20 cellular contexts compared by ENCODE assay signal in the genomic region with DNA sequence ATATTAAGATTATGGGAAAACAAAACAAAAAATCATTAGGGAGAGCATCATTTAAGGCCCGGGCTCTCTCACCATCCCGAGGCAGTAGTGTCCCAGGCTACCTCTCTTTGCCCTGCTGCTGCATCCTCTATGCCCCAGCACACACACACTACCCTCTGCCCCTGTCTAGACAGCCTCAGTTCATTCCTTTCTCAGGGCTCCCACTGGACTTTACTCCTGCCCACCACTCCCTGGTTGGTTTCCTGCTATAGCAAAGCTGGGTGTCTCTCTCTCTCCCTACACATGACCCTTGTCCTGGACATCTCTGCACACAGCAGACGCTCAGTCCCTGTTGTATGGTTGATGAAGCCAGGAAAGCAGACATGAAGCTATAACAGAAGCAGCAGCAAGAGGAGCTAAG. TPM values are rescaled to one million over a fixed set of nuclear protein-coding genes. Genes with fewer than 3 reads are reported as not detected.
DNase-seq lines count a peak whose midpoint lies in the region; ATAC-seq, FAIRE-seq and TF ChIP-seq lines count a peak whose summit lies in the region.
"Had no signal": no experiment of that assay in that cellular context is flagged by ENCODE, and none has a peak within 500 bp of the region (broad histone marks: within the 10 kb centered on the region; RNA-seq: fewer than 3 reads in every experiment).

No MANE protein-coding gene starts in this region.

- WGBS in SK-N-SH (ENCODE audit: low lambda C conversion rate) = 72% methylated on average over 3 of the region's 3 CpGs
- WGBS in GM12878 (ENCODE audit: insufficient coverage, insufficient replicate concordance, low lambda C conversion rate, missing lambda C conversion rate) = 10% methylated on average over 3 of the region's 3 CpGs
- WGBS in mesenchymal stem cell = 89% methylated on average over 3 of the region's 3 CpGs
- 35 to 72% (median 65%) methylated on average over 3 of the region's 3 CpGs for WGBS in small intestine, 3 donors

- RAD21 ChIA-PET in GM12878 (lab: Charles Lee; ENCODE audit: unreplicated experiment) = interaction anchor here (0.8 to 6.7 kb wide), 10 partner anchors 9 to 38 kb away, joined by 3 to 62 read pairs (median 5); no protein-coding TSS in a partner anchor

- H3F3A ChIP-seq in SK-N-SH (replicated peaks; ENCODE audit: insufficient read depth) = no peaks in the 10 kb centered on the region

- H4K91ac ChIP-seq in mesenchymal stem cell (ENCODE audit: low read length) = no peak overlapping the region

- H2AFZ ChIP-seq in SK-N-SH (ENCODE audit: low read depth) = no peak overlapping the region
- H2AFZ ChIP-seq in GM12878 (ENCODE audit: control insufficient read depth, low read depth, low read length) = no peak overlapping the region
- H2AFZ ChIP-seq in mesenchymal stem cell (ENCODE audit: low read depth, low read length) = no peak overlapping the region

- CTCF ChIA-PET in SK-N-SH (lab: Yijun Ruan, JAX) = interaction anchor here (1.3 to 1.7 kb wide), 2 partner anchors 16 to 20 kb away, joined by 4 read pairs; no protein-coding TSS in a partner anchor
- CTCF ChIA-PET in GM12878 (lab: Yijun Ruan, JAX) = interaction anchor here (0.7 to 5.4 kb wide), 11 partner anchors 8 to 267 kb away, joined by 3 to 42 read pairs (median 4); no protein-coding TSS in a partner anchor

- peak overlapping the region in 1 of 2 experiments; percentile 66 for H3K18ac ChIP-seq in mesenchymal stem cell (ENCODE audit: low read depth in 1 of 2, low read length in 2 of 2)

- peaks cover 100% of the 10 kb centered on the region for H3K79me2 ChIP-seq in SK-N-SH (ENCODE audit: insufficient read depth)
- no peaks in the 10 kb centered on the region for H3K79me2 ChIP-seq in GM12878 (ENCODE audit: control insufficient read depth, insufficient read depth, low read length)

- H2AK5ac ChIP-seq in mesenchymal stem cell (ENCODE audit: low read length, severe bottlenecking) = peak overlapping the region; percentile 99

- DNase-seq in SK-N-SH (no peak), GM12878 (ENCODE audit: low read depth, low spot score) (no peak), mesenchymal stem cell (no peak), small intestine (peak; percentile 82), G401 (ENCODE audit: low spot score) (no peak)
- DNase-seq: C1 segment of cervical spinal cord; DMS53; KBM-7; NCI-H1048; NCI-H2107; NCI-H526 treated with DMSO at 0.1 percent for 48 hours; NK-92 treated with Interleukin-12 subunit alpha and Interleukin-12 subunit beta, amount 100 ng/mL, for 24 hours; PC-3; SHP77 had no signal

- no peaks in the 10 kb centered on the region for H3K9me2 ChIP-seq in SK-N-SH

- no peak for TF ChIP-seq RAD21 in SK-N-SH (IDR thresholded peaks at IDR 0.05; ENCODE audit: low read length)
- TF ChIP-seq RAD21 in GM12878 (IDR thresholded peaks at IDR 0.05; ENCODE audit: insufficient read depth, low read depth, low read length) = no peak

- H3K27ac ChIP-seq in SK-N-SH (ENCODE audit: low read depth in 2 of 2, low read length in 1 of 2) (no peak overlapping the region), GM12878 (ENCODE audit: control insufficient read depth, insufficient read depth) (no peak overlapping the region), mesenchymal stem cell (ENCODE audit: low read length, poor library complexity, severe bottlenecking) (peak overlapping the region; percentile 98), small intestine (ENCODE audit: low read depth in 1 of 2, low read length in 1 of 2) (peak overlapping the region; percentile 26 to 58)
- H3K27ac ChIP-seq: 22Rv1, HL-60 had no signal

- H3K27me3 ChIP-seq in SK-N-SH (ENCODE audit: insufficient read depth) (no peaks in the 10 kb centered on the region), GM12878 (replicated peaks in 1 of 2; ENCODE audit: control insufficient read depth in 2 of 2, insufficient read depth in 2 of 2, low read length in 1 of 2) (no peaks in the 10 kb centered on the region; a peak in 1 of 4 replicates), mesenchymal stem cell (ENCODE audit: control insufficient read depth in 1 of 2, insufficient read depth in 1 of 2, low read length in 2 of 2) (no peaks in the 10 kb centered on the region), small intestine (ENCODE audit: control insufficient read depth in 2 of 2, insufficient read depth in 2 of 2, low read length in 2 of 2) (no peaks in the 10 kb centered on the region)

- H3K4me1 ChIP-seq in SK-N-SH (ENCODE audit: control insufficient read depth in 1 of 2, insufficient read depth in 2 of 2, low read depth in 1 of 2, low read length in 1 of 2) (peaks cover 0 to 8% of the 10 kb centered on the region in 2 experiments; a peak in 2 of 4 replicates), GM12878 (ENCODE audit: control insufficient read depth, insufficient read depth, low read length) (no peaks in the 10 kb centered on the region), mesenchymal stem cell (ENCODE audit: control insufficient read depth, insufficient read depth, low read depth, low read length) (peaks cover 12% of the 10 kb centered on the region), small intestine (ENCODE audit: control insufficient read depth in 2 of 2, insufficient read depth in 1 of 2, low read depth in 1 of 2, low read length in 1 of 2) (peaks cover 13 to 17% of the 10 kb centered on the region in 2 donors)

- POLR2A ChIA-PET in SK-N-SH (lab: Yijun Ruan, JAX) (no interaction called here), GM12878 (lab: Charles Lee) (interaction anchor here (0.6 to 1.6 kb wide), 12 partner anchors 9 to 116 kb away, joined by 3 to 11 read pairs (median 4); no protein-coding TSS in a partner anchor)

- intact Hi-C loops in GM12878 (cut with micrococcal nuclease; ENCODE audit: unreplicated experiment) = no loop called here

- TF ChIP-seq POLR2A in GM12878 (IDR thresholded peaks at IDR 0.05; ENCODE audit: low read depth, low read length) = no peak

- BruUV-seq in GM12878 (replicated peaks; lab: Mats Ljungman, UMichigan) = no TSS peak

- no peak overlapping the region for H3K14ac ChIP-seq in mesenchymal stem cell (ENCODE audit: low read length in 2 of 2)

- no peak overlapping the region for H3K9ac ChIP-seq in SK-N-SH
- no peak overlapping the region for H3K9ac ChIP-seq in GM12878 (ENCODE audit: control insufficient read depth, insufficient read depth, low read length)
- H3K9ac ChIP-seq in mesenchymal stem cell (ENCODE audit: low read length) = no peak overlapping the region

- H2BK12ac ChIP-seq in mesenchymal stem cell (ENCODE audit: low read length in 2 of 2) = no peak overlapping the region

- TF ChIP-seq EP300 in SK-N-SH (IDR thresholded peaks at IDR 0.05; ENCODE audit: borderline replicate concordance in 1 of 2, low read depth in 1 of 2, low read length in 1 of 2) (no peak), GM12878 (IDR thresholded peaks at IDR 0.05; ENCODE audit: borderline replicate concordance in 1 of 2, control insufficient read depth in 1 of 2, low read depth in 2 of 2, low read length in 2 of 2) (no peak)

- H4K20me1 ChIP-seq in SK-N-SH (ENCODE audit: insufficient read depth) = peaks cover 49% of the 10 kb centered on the region
- no peaks in the 10 kb centered on the region for H4K20me1 ChIP-seq in GM12878 (ENCODE audit: control insufficient read depth, insufficient read depth)

- H3K4ac ChIP-seq in mesenchymal stem cell (ENCODE audit: low read depth in 1 of 2, low read length in 2 of 2) = no peak overlapping the region

- H3K4me2 ChIP-seq in SK-N-SH = no peak overlapping the region
- no peak overlapping the region for H3K4me2 ChIP-seq in GM12878 (ENCODE audit: control insufficient read depth, insufficient read depth)
- H3K4me2 ChIP-seq in mesenchymal stem cell (ENCODE audit: low read length, poor library complexity, severe bottlenecking) = no peak overlapping the region

- FAIRE-seq in GM12878 (lab: Jason Lieb, UNC) (no peak), small intestine (lab: Jason Lieb, UNC) (no peak)
- FAIRE-seq: GM12891 had no signal

- H3K36me3 ChIP-seq in SK-N-SH (replicated peaks in 1 of 2; ENCODE audit: control insufficient read depth in 1 of 2, insufficient read depth in 2 of 2, low read length in 1 of 2) = peaks cover 2 to 15% of the 10 kb centered on the region in 2 experiments
- no peaks in the 10 kb centered on the region for H3K36me3 ChIP-seq in GM12878 (ENCODE audit: control insufficient read depth in 2 of 2, insufficient read depth in 2 of 2, low read length in 1 of 2)
- peaks cover 9 to 19% of the 10 kb centered on the region in 2 experiments for H3K36me3 ChIP-seq in mesenchymal stem cell (ENCODE audit: control insufficient read depth in 1 of 2, insufficient read depth in 2 of 2, low read depth in 1 of 2, low read length in 2 of 2)
- H3K36me3 ChIP-seq in small intestine (ENCODE audit: control insufficient read depth in 2 of 2, insufficient read depth in 2 of 2, low read length in 2 of 2) = peaks cover 0 to 2% of the 10 kb centered on the region in 2 donors

- H2BK120ac ChIP-seq in mesenchymal stem cell (ENCODE audit: low read depth, low read length) = no peak overlapping the region

- SMC1A ChIA-PET in GM12878 (lab: Charles Lee; ENCODE audit: uncharacterized antibody, unreplicated experiment) = interaction anchor here (0.6 to 24.1 kb wide), 11 partner anchors 10 to 118 kb away, joined by 3 to 389 read pairs (median 9); no protein-coding TSS in a partner anchor

- ATAC-seq in SK-N-SH treated with all-trans-retinoic acid at 6 μM for 48 hours = peak; percentile 51; the same call in 2 of the 3 replicates
- ATAC-seq in GM12878 = peak; percentile 41
- ATAC-seq in GM21515 (IDR thresholded peaks at IDR 0.05; ENCODE audit: unreplicated experiment) = no peak
- no peak for ATAC-seq in GM21381 (IDR thresholded peaks at IDR 0.05; ENCODE audit: unreplicated experiment)
- ATAC-seq: PC-3 had no signal

- no peak overlapping the region for H2BK15ac ChIP-seq in mesenchymal stem cell (ENCODE audit: low read depth, poor library complexity, severe bottlenecking)

- no peak overlapping the region for H3K23ac ChIP-seq in mesenchymal stem cell (ENCODE audit: low read length in 2 of 2)

- peaks cover 13% of the 10 kb centered on the region for H3K79me1 ChIP-seq in mesenchymal stem cell (replicated peaks; ENCODE audit: low read length, poor library complexity, severe bottlenecking)

- TF ChIP-seq CTCF in SK-N-SH (IDR thresholded peaks at IDR 0.05) (no peak), GM12878 (IDR thresholded peaks at IDR 0.05 in 2 of 3, conservative IDR thresholded peaks at IDR 0.05 in 1 of 3; ENCODE audit: control insufficient read depth in 2 of 3, extremely low read depth in 1 of 3, insufficient read depth in 1 of 3, low read depth in 3 of 3, low read length in 3 of 3) (no peak)

- H3K4me3 ChIP-seq in SK-N-SH (ENCODE audit: low read depth in 2 of 2, low read length in 1 of 2) = no peak overlapping the region
- no peak overlapping the region for H3K4me3 ChIP-seq in GM12878
- no peak overlapping the region for H3K4me3 ChIP-seq in mesenchymal stem cell (ENCODE audit: insufficient read depth in 1 of 2, low read depth in 1 of 2, low read length in 2 of 2)
- no peak overlapping the region for H3K4me3 ChIP-seq in small intestine (ENCODE audit: low read depth in 1 of 2, low read length in 2 of 2)

- H4K8ac ChIP-seq in mesenchymal stem cell (ENCODE audit: low read length) = no peak overlapping the region

- in situ Hi-C loops in GM12878 (cut with MboI) = no loop called here
- in situ Hi-C loops in G401 (cut with HindIII; ENCODE audit: low sequenced_read_pairs) = no loop called here

- no peaks in the 10 kb centered on the region for H3K9me3 ChIP-seq in SK-N-SH
- no peaks in the 10 kb centered on the region for H3K9me3 ChIP-seq in GM12878 (replicated peaks; ENCODE audit: control insufficient read depth, insufficient read depth, low read length)
- H3K9me3 ChIP-seq in mesenchymal stem cell (ENCODE audit: control insufficient read depth, low read length) = no peaks in the 10 kb centered on the region
- no peaks in the 10 kb centered on the region for H3K9me3 ChIP-seq in small intestine (ENCODE audit: control insufficient read depth, low read depth)

- peak overlapping the region; percentile 75 for H2BK5ac ChIP-seq in mesenchymal stem cell (ENCODE audit: low read depth, low read length, poor library complexity, severe bottlenecking)

RNA-seq across cellular contexts. Expression of a gene that starts 30.7 kb away (rescaled TPM):
- 41.2 and 56.1 TPM in 2 replicates for polyA plus RNA-seq in SK-N-SH (2012; rRNA removed)
- 64.5 and 77.0 TPM in 2 replicates for polyA plus RNA-seq in SK-N-SH (2012; cell fraction: cytosol; rRNA removed)
- polyA plus RNA-seq in SK-N-SH (2012; cell fraction: nucleus; rRNA removed) = 15.4 and 30.0 TPM in 2 replicates
- total RNA-seq in GM12878 (2013; cell fraction: nucleolus; rRNA removed) = 4.2 and 4.4 TPM in 2 replicates
- total RNA-seq in GM12878 (2014; rRNA removed) = 0.27 and 0.28 TPM in 2 replicates
- 0.31 and 0.32 TPM in 2 replicates for total RNA-seq in GM12878 (2014; rRNA removed; fragmentation: Illumina TruSeq; extraction: Trizol)
- total RNA-seq in GM12878 (2021) = 0.38 and 0.43 TPM in 2 replicates
- polyA plus RNA-seq in GM12878 (2011; ENCODE audit: low read depth) = 0.09 TPM
- 32.8 and 48.5 TPM in 2 replicates for polyA plus RNA-seq in GM12878 (2011; rRNA removed)
- 10.5 and 14.8 TPM in 2 replicates for polyA plus RNA-seq in GM12878 (2011; cell fraction: cytosol; rRNA removed)
- polyA plus RNA-seq in GM12878 (2011; cell fraction: nucleus; rRNA removed) = 12.2 and 16.1 TPM in 2 replicates
- 0.15 and 0.20 TPM in 2 replicates for polyA plus RNA-seq in GM12878 (2012)
- polyA plus RNA-seq in GM12878 (2014; fragmentation: Illumina TruSeq; extraction: Trizol) = 0.51 and 0.55 TPM in 2 replicates
- under 1 TPM; 0.22 to 0.27 TPM for polyA plus RNA-seq in GM12878 (2014; fragmentation: Nextera tagmentation; extraction: Ambion mirVana)
- polyA plus RNA-seq in GM12878 (2014; rRNA removed) = 0.25 and 0.27 TPM in 2 replicates
- under 1 TPM; 0.50 to 0.79 TPM for polyA plus RNA-seq in GM12878 (2016; fragmentation: Nextera tagmentation; extraction: Ambion mirVana)
- 20.8 and 23.3 TPM in 2 replicates for polyA minus RNA-seq in GM12878 (2011; rRNA and poly(A)+ RNA removed)
- polyA minus RNA-seq in GM12878 (2011; cell fraction: cytosol; rRNA and poly(A)+ RNA removed) = 7.5 and 7.6 TPM in 2 replicates
- polyA minus RNA-seq in GM12878 (2011; cell fraction: nucleus; rRNA and poly(A)+ RNA removed) = 16.4 and 27.7 TPM in 2 replicates
- polyA plus RNA-seq in mesenchymal stem cell (2013, experiment 1 of 2) = 110 TPM
- 106 TPM for polyA plus RNA-seq in mesenchymal stem cell (2013, experiment 2 of 2)
- 100 to 1,000 TPM in 2 of 3 donors, 10 to 100 TPM in 1; 52.8 to 162 (median 145) TPM for polyA plus RNA-seq in small intestine
- 2.6 and 4.7 TPM in 2 replicates for total RNA-seq in G401 (2014; rRNA removed; shearing (Covaris generic))

Comparison
In these comparisons a context has a peak if more than half of its experiments do, and no peak if none do; other contexts are left out.
1. ATAC-seq: peak in SK-N-SH treated with all-trans-retinoic acid at 6 μM for 48 hours (single experiment) and GM12878 (single experiment); none in GM21515 (single experiment) and GM21381 (single experiment).
2. H3K27ac ChIP-seq: peak in mesenchymal stem cell (single experiment) and small intestine (2 of 2); none in SK-N-SH (0 of 2) and GM12878 (single experiment).